16 cellular contexts compared by ENCODE assay signal in genomic region chr7:3283130-3283704, GRCh38. TPM values are rescaled to one million over a fixed set of nuclear protein-coding genes. Genes with fewer than 3 reads are reported as not detected.
A peak's percentile ranks its signal among the peaks of the same experiment; 100 is the strongest.
DNase-seq lines count a peak whose midpoint lies in the region; ATAC-seq, FAIRE-seq and TF ChIP-seq lines count a peak whose summit lies in the region.
"Had no signal": no experiment of that assay in that cellular context is flagged by ENCODE, and none has a peak within 500 bp of the region (broad histone marks: within the 10 kb centered on the region; RNA-seq: fewer than 3 reads in every experiment).

No MANE protein-coding gene starts in this region.

- FAIRE-seq in urothelium cell line (lab: Jason Lieb, UNC): peak; percentile 90
- FAIRE-seq: GM19239 had no signal

- H3K36me3 ChIP-seq in HUES64 (ENCODE audit: insufficient read depth, low read length): no peaks in the 10 kb centered on the region
- H3K36me3 ChIP-seq in breast epithelium: no peaks in the 10 kb centered on the region

- TF ChIP-seq CTCF in breast epithelium (IDR thresholded peaks at IDR 0.05) (no peak), fibroblast of villous mesenchyme (IDR thresholded peaks at IDR 0.05; ENCODE audit: insufficient read depth, low read depth, low read length) (no peak)

- no peak for ATAC-seq in GM21381 (IDR thresholded peaks at IDR 0.05; ENCODE audit: unreplicated experiment)
- ATAC-seq in HG03139 (IDR thresholded peaks at IDR 0.05; ENCODE audit: unreplicated experiment): no peak

- no peak for DNase-seq in breast epithelium (ENCODE audit: low spot score in 2 of 2)
- DNase-seq in fibroblast of villous mesenchyme (ENCODE audit: low read depth): peak; percentile 21
- DNase-seq in urothelium cell line (ENCODE audit: low spot score): no peak
- no peak for DNase-seq in Ammon's horn (ENCODE audit: low spot score)
- DNase-seq: Calu3; CD4-positive, alpha-beta T cell; GF-D8; NCI-H146; NCI-H2227 treated with DMSO at 0.1 percent for 48 hours; NCI-H526 treated with DMSO at 0.1 percent for 48 hours; NK-92 treated with Interleukin-12 subunit alpha and Interleukin-12 subunit beta, amount 100 ng/mL, for 24 hours had no signal

- no peaks in the 10 kb centered on the region for H3K27me3 ChIP-seq in HUES64 (ENCODE audit: insufficient read depth, low read length)
- no peaks in the 10 kb centered on the region for H3K27me3 ChIP-seq in breast epithelium

- intact Hi-C loops in breast epithelium (cut with DNase I; ENCODE audit: low total_unique reads): no loop called here

- H3K4me3 ChIP-seq in HUES64 (ENCODE audit: low read length) (no peak overlapping the region), breast epithelium (no peak overlapping the region), fibroblast of villous mesenchyme (ENCODE audit: low read depth, low read length) (no peak overlapping the region)
- H3K4me3 ChIP-seq: SK-N-MC had no signal

- WGBS in HUES64: 65% methylated on average over 5 of the region's 5 CpGs

- H3K9me3 ChIP-seq in HUES64 (ENCODE audit: insufficient read depth, low read depth, low read length): peaks cover 3% of the 10 kb centered on the region; the same call in 1 of the 2 replicates
- no peaks in the 10 kb centered on the region for H3K9me3 ChIP-seq in breast epithelium

- H3K9ac ChIP-seq in HUES64 (ENCODE audit: low read depth, low read length): no peak overlapping the region

- no peak for TF ChIP-seq POLR2A in breast epithelium (IDR thresholded peaks at IDR 0.05)

- H3K27ac ChIP-seq in HUES64 (ENCODE audit: low read depth, low read length) (peak overlapping the region; percentile 9; the same call in 1 of the 2 replicates), breast epithelium (peak overlapping the region; percentile 3 to 19)
- H3K27ac ChIP-seq: SK-N-MC had no signal

- H3K4me1 ChIP-seq in HUES64 (ENCODE audit: insufficient read depth, low read length): peaks cover 16% of the 10 kb centered on the region
- no peaks in the 10 kb centered on the region for H3K4me1 ChIP-seq in breast epithelium

RNA-seq across cellular contexts. Expression of gene SDK1, which starts 17.8 kb away (rescaled TPM):
- polyA plus RNA-seq in HUES64 (2013, experiment 1 of 2): 2.5 TPM
- 3.2 TPM for polyA plus RNA-seq in HUES64 (2013, experiment 2 of 2)
- 10 to 100 TPM in 1 of 3 donors, 1 to 10 TPM in 2; 3.7 to 18.2 (median 6.6) TPM for total RNA-seq in breast epithelium
- total RNA-seq in fibroblast of villous mesenchyme: 0.43 and 0.64 TPM in 2 replicates
